In genomic region chr14:94465042-94465441, GRCh38 we compare ENCODE assay signal across 11 cellular contexts. TPM values are rescaled to one million over a fixed set of nuclear protein-coding genes. Genes with fewer than 3 reads are reported as not detected.
"Had no signal": no experiment of that assay in that cellular context is flagged by ENCODE, and none has a peak within 500 bp of the region (broad histone marks: within the 10 kb centered on the region; RNA-seq: fewer than 3 reads in every experiment).

No MANE protein-coding gene starts in this region.

- H3K4me1 Mint-ChIP-seq: GM23338 had no signal

- H3K9me3 ChIP-seq: HAP-1 had no signal

- DNase-seq: HFFc6, IMR-90, KG1 had no signal

- H3K4me3 Mint-ChIP-seq: GM23338, HFFc6 had no signal

- H3K27ac Mint-ChIP-seq: GM23338, HFFc6 had no signal

- H3K4me3 ChIP-seq: GM23338, HAP-1, K562 had no signal

- H3K4me1 ChIP-seq: HAP-1 had no signal

- H3K27ac ChIP-seq: HL-60 had no signal

- H3K36me3 ChIP-seq: HAP-1 had no signal

- H3K4me2 ChIP-seq: GM23338 had no signal

- FAIRE-seq: H1, H54, K562 had no signal

- H2AFZ ChIP-seq: GM23338 had no signal

- ATAC-seq: GM23338, HCT116, K562 had no signal

RNA-seq across cellular contexts. Expression of gene SERPINA9, which starts 11.0 kb away (rescaled TPM):
- total RNA-seq: GM23338, H1, HFFc6, HT1080, K562 had no signal
- polyA plus RNA-seq: GM23338, H1, K562 had no signal

RNA-seq across cellular contexts. Expression of gene SERPINA11, which starts 12.4 kb away (rescaled TPM):
- total RNA-seq: HFFc6, HT1080, IMR-90, K562 had no signal
- polyA plus RNA-seq: IMR-90, K562 had no signal

RNA-seq across cellular contexts. Expression of gene SERPINA12, which starts 44.2 kb away (rescaled TPM):
- total RNA-seq: GM23338, H1, HFFc6, HT1080, IMR-90, K562 had no signal
- polyA plus RNA-seq: GM23338, H1, IMR-90, K562 had no signal
